16 cellular contexts compared by ENCODE assay signal in the genomic region with DNA sequence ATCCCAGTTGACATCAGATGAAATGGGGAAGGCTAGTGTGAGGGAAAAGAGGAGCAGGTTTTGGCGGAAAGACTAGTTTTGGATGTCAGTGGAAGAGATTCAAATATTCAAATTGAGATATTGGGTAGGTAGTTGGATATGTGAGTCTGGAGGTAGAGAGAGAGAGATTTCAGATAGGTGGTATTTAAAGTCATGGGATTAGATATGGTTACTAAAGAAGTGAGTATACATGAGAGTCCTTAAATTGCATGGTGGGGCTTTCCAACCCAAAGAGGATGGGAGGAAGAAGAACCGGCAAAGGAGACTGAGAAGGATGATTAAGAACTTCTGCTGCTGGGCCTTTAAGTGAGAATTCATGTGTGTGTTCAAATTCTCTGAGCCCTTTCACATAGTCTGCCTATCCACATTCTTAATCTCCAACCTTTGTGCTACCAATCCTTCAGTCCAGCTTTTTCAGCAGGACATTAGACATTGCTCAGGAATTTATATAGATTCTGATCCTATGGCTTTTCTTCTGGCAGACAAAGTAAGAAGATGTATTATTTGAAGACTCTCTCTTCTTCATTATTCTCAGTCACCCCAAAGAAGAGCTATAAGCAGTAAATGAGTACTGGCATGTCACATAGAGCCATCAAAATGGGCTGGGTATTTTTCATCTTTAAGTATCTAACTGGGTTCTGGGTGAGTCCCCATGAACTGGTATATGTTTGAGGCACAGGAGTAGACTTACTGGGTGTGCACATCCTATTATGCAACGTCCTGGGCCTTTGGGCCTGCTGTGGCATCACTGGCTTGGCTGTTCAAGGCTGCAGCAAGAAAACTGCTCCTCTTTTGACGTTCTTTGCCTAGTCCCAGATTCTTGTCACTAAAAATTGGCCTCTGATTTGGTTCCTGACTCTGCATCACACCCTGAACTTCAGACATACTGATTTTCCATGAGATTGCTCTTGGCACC. TPM values are rescaled to one million over a fixed set of nuclear protein-coding genes. Genes with fewer than 3 reads are reported as not detected.
DNase-seq lines count a peak whose midpoint lies in the region; ATAC-seq, FAIRE-seq and TF ChIP-seq lines count a peak whose summit lies in the region.
"Had no signal": no experiment of that assay in that cellular context is flagged by ENCODE, and none has a peak within 500 bp of the region (broad histone marks: within the 10 kb centered on the region; RNA-seq: fewer than 3 reads in every experiment).

No MANE protein-coding gene starts in this region.

- BruUV-seq in IMR-90 (replicated peaks; lab: Mats Ljungman, UMichigan) = no TSS peak

- peak overlapping the region; percentile 32; the same call in 1 of the 2 replicates for H2BK20ac ChIP-seq in IMR-90 (ENCODE audit: low read depth, low read length)

- TF ChIP-seq CTCF in GM12865 (IDR thresholded peaks at IDR 0.05; ENCODE audit: insufficient read depth, low read depth, low read length, missing control alignments) (no peak), IMR-90 (conservative IDR thresholded peaks at IDR 0.05; ENCODE audit: low read depth, low read length) (no peak), fibroblast of the aortic adventitia (IDR thresholded peaks at IDR 0.05; ENCODE audit: insufficient read depth, low read length) (no peak), RWPE1 (conservative IDR thresholded peaks at IDR 0.05; ENCODE audit: low read depth) (no peak)

- H2BK15ac ChIP-seq in IMR-90 (ENCODE audit: low read depth, low read length) = no peak overlapping the region

- peak overlapping the region; percentile 22; the same call in 1 of the 2 replicates for H3K14ac ChIP-seq in IMR-90 (replicated peaks; ENCODE audit: low read depth, low read length)

- H3K4me3 ChIP-seq in GM12865 (ENCODE audit: low read depth, low read length) = no peak overlapping the region
- H3K4me3 ChIP-seq in GM23248 = no peak overlapping the region
- no peak overlapping the region for H3K4me3 ChIP-seq in IMR-90 (ENCODE audit: insufficient read depth, low read depth, low read length)
- H3K4me3 ChIP-seq in fibroblast of the aortic adventitia (ENCODE audit: low read depth, low read length) = no peak overlapping the region
- H3K4me3 ChIP-seq: hepatocyte, smooth muscle cell had no signal

- dilution Hi-C loops in IMR-90 (cut with HindIII; ENCODE audit: low sequenced_read_pairs, unreplicated experiment) = no loop called here

- H3K9ac ChIP-seq in GM23248 = no peak overlapping the region
- no peak overlapping the region for H3K9ac ChIP-seq in IMR-90 (ENCODE audit: low read depth, low read length)

- WGBS in GM23248 (ENCODE audit: low coverage in 1 of 2, low lambda C conversion rate in 2 of 2, missing lambda C conversion rate in 2 of 2), 2 experiments = 59 to 64% methylated on average over 4 of the region's 4 CpGs
- 63% methylated on average over 2 of the region's 4 CpGs; no CpG with 5 or more reads in 1 of the 2 experiments for WGBS in IMR-90 (ENCODE audit: extremely low coverage in 2 of 2, insufficient read length in 1 of 2), 2 experiments

- H4K91ac ChIP-seq in IMR-90 (ENCODE audit: insufficient read depth, low read depth, low read length) = no peak overlapping the region

- POLR2A ChIA-PET in IMR-90 (lab: Charles Lee; ENCODE audit: unreplicated experiment) = no interaction called here
- POLR2A ChIA-PET in RWPE1 (lab: Yijun Ruan, JAX; ENCODE audit: low non-redundant PET) = no interaction called here

- no peaks in the 10 kb centered on the region for H3K36me3 ChIP-seq in GM23248 (ENCODE audit: low read depth)
- H3K36me3 ChIP-seq in IMR-90 (ENCODE audit: control insufficient read depth, insufficient read depth, low read length) = no peaks in the 10 kb centered on the region

- H3K79me2 ChIP-seq in GM23248 (ENCODE audit: insufficient read depth) = peaks cover 93% of the 10 kb centered on the region

- H3F3A ChIP-seq in GM23248 (ENCODE audit: insufficient read depth) = peaks cover 11% of the 10 kb centered on the region

- H4K20me1 ChIP-seq in GM23248 (ENCODE audit: insufficient read depth) = no peaks in the 10 kb centered on the region
- 0 out of 2 replicates have a peak, but pooled peaks cover 3% of the 10 kb centered on the region for H4K20me1 ChIP-seq in IMR-90 (ENCODE audit: insufficient read depth, low read length)

- no peak overlapping the region for H2AK9ac ChIP-seq in IMR-90 (replicated peaks; ENCODE audit: low read depth, low read length, poor library complexity)

- H3K9me1 ChIP-seq in IMR-90 (ENCODE audit: insufficient read depth, low read length) = no peaks in the 10 kb centered on the region

- H2BK5ac ChIP-seq in IMR-90 (ENCODE audit: low read depth, low read length, poor library complexity, severe bottlenecking) = no peak overlapping the region

- ATAC-seq in IMR-90 (ENCODE audit: low read depth) (peak; percentile 42), HG02759 (IDR thresholded peaks at IDR 0.05; ENCODE audit: unreplicated experiment) (no peak)

- 0 out of 2 replicates have a peak, but pooled peaks cover 11% of the 10 kb centered on the region for H3K4me1 ChIP-seq in GM23248 (ENCODE audit: insufficient read depth)
- no peaks in the 10 kb centered on the region; the same call in 1 of the 2 replicates for H3K4me1 ChIP-seq in IMR-90 (ENCODE audit: control insufficient read depth, insufficient read depth, low read length)

- H3K4ac ChIP-seq in IMR-90 (ENCODE audit: low read depth, low read length) = no peak overlapping the region

- no peaks in the 10 kb centered on the region for H3K27me3 ChIP-seq in GM23248 (replicated peaks; ENCODE audit: insufficient read depth)
- no peaks in the 10 kb centered on the region for H3K27me3 ChIP-seq in IMR-90 (ENCODE audit: control insufficient read depth, insufficient read depth, low read length)
- H3K27me3 ChIP-seq: hepatocyte had no signal

- H2AFZ ChIP-seq in GM23248 = no peak overlapping the region
- H2AFZ ChIP-seq in IMR-90 (replicated peaks; ENCODE audit: low read length, poor library complexity) = no peak overlapping the region
- H2AFZ ChIP-seq: hepatocyte had no signal

- H3K79me1 ChIP-seq in IMR-90 (ENCODE audit: low read depth in 1 of 2, low read length in 2 of 2) = peaks cover 3 to 27% of the 10 kb centered on the region in 2 experiments; a peak in 3 of 4 replicates

- H3K56ac ChIP-seq in IMR-90 (ENCODE audit: extremely low read depth, insufficient read depth, low read length) = no peak overlapping the region

- H2AK5ac ChIP-seq in IMR-90 (ENCODE audit: low read depth, low read length) = no peak overlapping the region

- H3K27ac ChIP-seq in GM23248 = no peak overlapping the region
- H3K27ac ChIP-seq in IMR-90 (ENCODE audit: insufficient read depth, low read length) = no peak overlapping the region
- H3K27ac ChIP-seq in RWPE1 = no peak overlapping the region
- H3K27ac ChIP-seq: hepatocyte had no signal

- H3K23ac ChIP-seq in IMR-90 (ENCODE audit: low read depth, low read length) = no peak overlapping the region

- H3K9me3 ChIP-seq in GM23248 (ENCODE audit: low read depth) = no peaks in the 10 kb centered on the region
- no peaks in the 10 kb centered on the region for H3K9me3 ChIP-seq in IMR-90 (ENCODE audit: control insufficient read depth, insufficient read depth, low read length)

- H3K4me2 ChIP-seq in GM23248 (ENCODE audit: unreplicated experiment) = no peak overlapping the region
- H3K4me2 ChIP-seq in IMR-90 (ENCODE audit: low read depth, low read length) = no peak overlapping the region
- H3K4me2 ChIP-seq: hepatocyte, smooth muscle cell had no signal

- CTCF ChIA-PET in IMR-90 (lab: Yijun Ruan, JAX) (interaction anchor here (0.5 kb wide), 1 partner anchor 33 kb away, joined by 4 read pairs; no protein-coding TSS in a partner anchor), RWPE1 (lab: Yijun Ruan, JAX) (no interaction called here)

- no peak for TF ChIP-seq RAD21 in IMR-90 (IDR thresholded peaks at IDR 0.05; ENCODE audit: low read length)

- no peak for FAIRE-seq in H54 (lab: Jason Lieb, UNC)

- peak overlapping the region in 1 of 2 experiments; percentile 16; a peak in 2 of 4 replicates for H4K8ac ChIP-seq in IMR-90 (ENCODE audit: low read depth in 2 of 2, low read length in 2 of 2)

- intact Hi-C loops in IMR-90 (cut with micrococcal nuclease) = loop anchor here (5.0 kb wide), 1 partner anchor 400 kb away; no protein-coding TSS in a partner anchor

- in situ Hi-C loops in GM23248 (cut with MboI) (loop anchor here (5.0 kb wide), 1 partner anchor 135 kb away; no protein-coding TSS in a partner anchor), IMR-90 (cut with MboI; ENCODE audit: low sequenced_read_pairs) (loop anchor here (5.0 kb wide), 1 partner anchor 130 kb away; no protein-coding TSS in a partner anchor)

- H4K5ac ChIP-seq in IMR-90 (ENCODE audit: low read depth, low read length) = peak overlapping the region; percentile 29; the same call in 1 of the 2 replicates

- H2BK120ac ChIP-seq in IMR-90 (ENCODE audit: low read depth, low read length) = no peak overlapping the region

- H3K9me2 ChIP-seq in GM23248 (ENCODE audit: insufficient read depth) = no peaks in the 10 kb centered on the region

- TF ChIP-seq POLR2A in IMR-90 (IDR thresholded peaks at IDR 0.05; ENCODE audit: low read depth, low read length) (no peak), H54 (IDR thresholded peaks at IDR 0.05; ENCODE audit: low read depth, low read length) (no peak)

- DNase-seq in GM12865 (ENCODE audit: low read depth) (peak; percentile 62), GM23248 (peak; percentile 40), IMR-90 (peak; percentile 16), fibroblast of the aortic adventitia (ENCODE audit: low read depth) (peak; percentile 34), COLO829 (ENCODE audit: low spot score) (no peak), H54 (ENCODE audit: insufficient read length, low spot score) (no peak), RWPE1 (ENCODE audit: low spot score) (no peak)
- DNase-seq: activated CD8-positive, alpha-beta memory T cell treated with anti-CD3 and anti-CD28 coated beads for 24 hours; activated gamma-delta T cell treated with Interleukin-2 at 50 U/mL for 16 hours; DMS 273 treated with DMSO at 0.1 percent for 48 hours; KG1; NCI-H1417; NCI-H2227 treated with DMSO at 0.1 percent for 48 hours had no signal

- H3K18ac ChIP-seq in IMR-90 (ENCODE audit: low read depth, low read length) = peak overlapping the region; percentile 13; the same call in 1 of the 2 replicates

TF ChIP-seq in IMR-90, 13 proteins besides CTCF, POLR2A, EP300 and RAD21:
- TF ChIP-seq CEBPB (IDR thresholded peaks at IDR 0.05; ENCODE audit: low read depth, low read length) (0 out of 2 replicates have a peak, but pooled peaks have one; percentile 38), RFX5 (IDR thresholded peaks at IDR 0.05; ENCODE audit: low read depth, low read length) (no peak), BHLHE40 (IDR thresholded peaks at IDR 0.05; ENCODE audit: low read depth, low read length) (no peak), MAZ (IDR thresholded peaks at IDR 0.05; ENCODE audit: borderline replicate concordance, low read depth, low read length) (no peak)
TF ChIP-seq in IMR-90: peak in this region for 1.

RNA-seq across cellular contexts. Expression of gene ST7, which starts 33.6 kb away (rescaled TPM):
- 17.8 and 28.2 TPM in 2 replicates for total RNA-seq in GM23248 (2014; rRNA removed; shearing (Covaris generic))
- polyA plus RNA-seq in GM23248 (2016; fragmentation: Nextera tagmentation; extraction: Ambion mirVana) = 21.9 and 22.7 TPM in 2 replicates
- total RNA-seq in IMR-90 (2012; rRNA removed) = 25.3 and 26.0 TPM in 2 replicates
- polyA plus RNA-seq in IMR-90 (2012; rRNA removed) = 17.8 and 18.6 TPM in 2 replicates
- 6.4 and 10.2 TPM in 2 replicates for polyA plus RNA-seq in IMR-90 (2012; cell fraction: cytosol; rRNA removed)
- polyA plus RNA-seq in IMR-90 (2012; cell fraction: nucleus; rRNA removed; ENCODE audit: low replicate concordance) = 9.2 and 54.0 TPM in 2 replicates
- 16.4 and 22.7 TPM in 2 replicates for total RNA-seq in fibroblast of the aortic adventitia (ENCODE audit: low replicate concordance)

Comparison
In these comparisons a context has a peak if more than half of its experiments do, and no peak if none do; other contexts are left out.
1. DNase-seq: peak in GM12865 (single experiment), GM23248 (single experiment), IMR-90 (single experiment) and fibroblast of the aortic adventitia (single experiment); none in COLO829 (single experiment), H54 (single experiment) and RWPE1 (single experiment).